29 cellular contexts compared by ENCODE assay signal in the genomic region with DNA sequence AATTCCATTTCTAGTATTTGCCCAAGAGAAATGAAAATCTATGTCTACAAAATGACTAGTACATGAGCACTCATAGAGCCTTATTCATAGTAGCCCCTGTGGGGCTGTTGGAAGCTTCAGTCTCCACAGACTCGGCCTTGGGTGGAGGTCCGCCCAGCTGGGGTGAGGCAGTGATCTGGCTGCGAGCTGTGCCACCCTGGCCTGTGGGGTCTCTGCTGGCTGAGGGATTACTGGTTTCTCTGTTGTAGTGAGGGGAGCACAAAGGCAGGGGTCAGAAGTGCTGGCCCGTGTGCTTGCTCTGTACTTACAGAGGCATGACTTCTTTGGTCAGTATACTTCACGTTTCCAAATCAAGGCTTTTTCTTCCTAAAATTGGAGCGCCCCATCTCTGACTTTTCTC.
"Had no signal": no experiment of that assay in that cellular context is flagged by ENCODE, and none has a peak within 500 bp of the region (broad histone marks: within the 10 kb centered on the region; RNA-seq: fewer than 3 reads in every experiment).

No MANE protein-coding gene starts in this region.

- H3K9me3 ChIP-seq: esophagus squamous epithelium, gastroesophageal sphincter had no signal

- H3K4me3 ChIP-seq: esophagus squamous epithelium, gastroesophageal sphincter had no signal

- DNase-seq: activated CD4-positive, alpha-beta memory T cell treated with anti-CD3 and anti-CD28 coated beads for 36 hours; activated CD4-positive, alpha-beta T cell treated with anti-CD3 and anti-CD28 coated beads for 36 hours; activated CD4-positive, alpha-beta T cell treated with anti-CD3 and anti-CD28 coated beads, Interleukin-2, amount 10 ng/mL, durations not matched to agents 24 days and 14 days; activated CD4-positive, CD25-positive, alpha-beta regulatory T cell; activated CD4-positive, CD25-positive, alpha-beta regulatory T cell treated with anti-CD3 and anti-CD28 coated beads, Interleukin-2, amount 50 U/mL, for 72 hours; activated CD8-positive, alpha-beta memory T cell treated with anti-CD3 and anti-CD28 coated beads, Interleukin-2, amount 50 U/mL, for 48 hours; activated gamma-delta T cell; activated naive CD4-positive, alpha-beta T cell; activated naive CD4-positive, alpha-beta T cell treated with anti-CD3 and anti-CD28 coated beads, Interleukin-2, amount 10 ng/mL, durations not matched to agents 7 days and 5 days; activated naive CD8-positive, alpha-beta T cell treated with anti-CD3 and anti-CD28 coated beads, Interleukin-2, amount 10 ng/mL, durations not matched to agents 7 days and 5 days; activated T-cell treated with anti-CD3 and anti-CD28 coated beads for 4 hours; activated T-cell treated with anti-CD3 and anti-CD28 coated beads, Interleukin-2, amount 50 U/mL, for 24 hours; activated T-cell treated with anti-CD3 and anti-CD28 coated beads, Interleukin-2, amount 50 U/mL, for 72 hours; brain microvascular endothelial cell; caudate nucleus; cortex of kidney; dermis blood vessel endothelial cell; effector CD4-positive, alpha-beta T cell; effector memory CD8-positive, alpha-beta T cell; erythroblast; esophagus squamous epithelium; foreskin melanocyte; T-helper 1 cell; T-helper 17 cell; T1000; WERI-Rb-1 had no signal

- H3K4me1 ChIP-seq: esophagus squamous epithelium, gastroesophageal sphincter had no signal

- H3K36me3 ChIP-seq: brain microvascular endothelial cell, esophagus squamous epithelium, gastroesophageal sphincter, WERI-Rb-1 had no signal

- H3K27me3 ChIP-seq: brain microvascular endothelial cell, gastroesophageal sphincter had no signal

- H3K27ac ChIP-seq: brain microvascular endothelial cell, esophagus squamous epithelium, gastroesophageal sphincter, WERI-Rb-1 had no signal

- H3K9me3 Mint-ChIP-seq: activated CD4-positive, alpha-beta memory T cell treated with anti-CD3 and anti-CD28 coated beads for 36 hours; activated CD4-positive, alpha-beta T cell treated with anti-CD3 and anti-CD28 coated beads, Interleukin-2, amount 10 ng/mL, durations not matched to agents 24 days and 14 days; activated naive CD4-positive, alpha-beta T cell treated with anti-CD3 and anti-CD28 coated beads, Interleukin-2, amount 10 ng/mL, durations not matched to agents 7 days and 5 days; activated naive CD4-positive, alpha-beta T cell treated with anti-CD3 and anti-CD28 coated beads, Interleukin-2, amount 50 U/mL, for 72 hours; activated naive CD8-positive, alpha-beta T cell treated with anti-CD3 and anti-CD28 coated beads, Interleukin-2, amount 10 ng/mL, durations not matched to agents 7 days and 5 days; activated T-cell treated with anti-CD3 and anti-CD28 coated beads, Interleukin-2, amount 50 U/mL, for 24 hours; activated T-cell treated with anti-CD3 and anti-CD28 coated beads, Interleukin-2, amount 50 U/mL, for 72 hours; effector memory CD8-positive, alpha-beta T cell; T-helper 2 cell treated with Interferon-gamma antibody and Interleukin-4, amounts not matched to agents 5 μg/mL and 100 μg/mL, for 36 hours had no signal

- H3K4me3 Mint-ChIP-seq: activated CD4-positive, alpha-beta memory T cell treated with anti-CD3 and anti-CD28 coated beads for 36 hours; activated CD4-positive, alpha-beta T cell treated with anti-CD3 and anti-CD28 coated beads for 36 hours; activated CD4-positive, alpha-beta T cell treated with anti-CD3 and anti-CD28 coated beads, Interleukin-2, amount 10 ng/mL, durations not matched to agents 24 days and 14 days; activated naive CD4-positive, alpha-beta T cell treated with anti-CD3 and anti-CD28 coated beads, Interleukin-2, amount 10 ng/mL, durations not matched to agents 7 days and 5 days; activated naive CD8-positive, alpha-beta T cell treated with anti-CD3 and anti-CD28 coated beads, Interleukin-2, amount 10 ng/mL, durations not matched to agents 7 days and 5 days; activated T-cell treated with anti-CD3 and anti-CD28 coated beads, Interleukin-2, amount 50 U/mL, for 24 hours; activated T-cell treated with anti-CD3 and anti-CD28 coated beads, Interleukin-2, amount 50 U/mL, for 72 hours; effector memory CD8-positive, alpha-beta T cell; T-helper 17 cell; T-helper 2 cell treated with Interferon-gamma antibody and Interleukin-4, amounts not matched to agents 5 μg/mL and 100 μg/mL, for 36 hours had no signal

- H3K27ac Mint-ChIP-seq: activated CD4-positive, alpha-beta memory T cell treated with anti-CD3 and anti-CD28 coated beads for 36 hours; activated CD4-positive, alpha-beta T cell treated with anti-CD3 and anti-CD28 coated beads for 36 hours; activated CD4-positive, alpha-beta T cell treated with anti-CD3 and anti-CD28 coated beads, Interleukin-2, amount 10 ng/mL, durations not matched to agents 24 days and 14 days; activated naive CD4-positive, alpha-beta T cell treated with anti-CD3 and anti-CD28 coated beads, Interleukin-2, amount 10 ng/mL, durations not matched to agents 7 days and 5 days; activated naive CD4-positive, alpha-beta T cell treated with anti-CD3 and anti-CD28 coated beads, Interleukin-2, amount 50 U/mL, for 72 hours; activated naive CD8-positive, alpha-beta T cell treated with anti-CD3 and anti-CD28 coated beads, Interleukin-2, amount 10 ng/mL, durations not matched to agents 7 days and 5 days; activated T-cell treated with anti-CD3 and anti-CD28 coated beads, Interleukin-2, amount 50 U/mL, for 24 hours; activated T-cell treated with anti-CD3 and anti-CD28 coated beads, Interleukin-2, amount 50 U/mL, for 72 hours; T-helper 17 cell; T-helper 2 cell treated with Interferon-gamma antibody and Interleukin-4, amounts not matched to agents 5 μg/mL and 100 μg/mL, for 36 hours had no signal

- H3K4me1 Mint-ChIP-seq: activated CD4-positive, alpha-beta T cell treated with anti-CD3 and anti-CD28 coated beads for 36 hours; T-helper 17 cell had no signal

- H3K36me3 Mint-ChIP-seq: activated CD4-positive, alpha-beta memory T cell treated with anti-CD3 and anti-CD28 coated beads for 36 hours; activated naive CD4-positive, alpha-beta T cell treated with anti-CD3 and anti-CD28 coated beads, Interleukin-2, amount 10 ng/mL, durations not matched to agents 7 days and 5 days; activated naive CD4-positive, alpha-beta T cell treated with anti-CD3 and anti-CD28 coated beads, Interleukin-2, amount 50 U/mL, for 72 hours; activated naive CD8-positive, alpha-beta T cell treated with anti-CD3 and anti-CD28 coated beads, Interleukin-2, amount 10 ng/mL, durations not matched to agents 7 days and 5 days had no signal

- ATAC-seq: activated CD4-positive, alpha-beta T cell treated with anti-CD3 and anti-CD28 coated beads for 36 hours; activated naive CD4-positive, alpha-beta T cell treated with anti-CD3 and anti-CD28 coated beads, Interleukin-2, amount 50 U/mL, for 72 hours; activated T-cell treated with anti-CD3 and anti-CD28 coated beads, Interleukin-2, amount 50 U/mL, for 72 hours; effector memory CD8-positive, alpha-beta T cell; gastroesophageal sphincter; T-helper 17 cell had no signal
